In the genomic region with DNA sequence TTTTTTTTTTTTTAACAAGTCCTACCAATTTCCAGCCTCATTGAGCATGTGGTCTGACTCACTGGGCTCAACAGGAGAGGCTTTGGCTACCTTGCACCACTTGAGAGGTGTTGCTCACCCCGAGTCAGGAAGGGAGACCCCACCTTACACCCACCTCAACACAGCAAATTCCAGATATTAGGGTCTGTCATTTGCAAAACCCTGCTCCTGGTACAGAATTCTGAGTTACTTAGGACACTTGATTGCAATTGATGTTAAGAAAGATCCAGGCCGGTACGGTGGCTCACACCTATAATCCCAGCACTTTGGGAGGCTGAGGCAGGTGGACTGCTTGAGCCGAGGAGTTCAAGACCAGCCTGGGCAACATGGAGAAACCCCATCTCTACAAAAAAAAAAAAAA, we compare ENCODE assay signal across 18 cellular contexts. TPM values are rescaled to one million over a fixed set of nuclear protein-coding genes. Genes with fewer than 3 reads are reported as not detected.
DNase-seq lines count a peak whose midpoint lies in the region; ATAC-seq and TF ChIP-seq lines count a peak whose summit lies in the region.
"Had no signal": no experiment of that assay in that cellular context is flagged by ENCODE, and none has a peak within 500 bp of the region (broad histone marks: within the 10 kb centered on the region; RNA-seq: fewer than 3 reads in every experiment).

No MANE protein-coding gene starts in this region.

- peaks cover 49% of the 10 kb centered on the region for H3K36me3 Mint-ChIP-seq in effector memory CD8-positive, alpha-beta T cell (ENCODE audit: insufficient read depth)

- peaks cover 0 to 66% (median 44%) of the 10 kb centered on the region in 9 donors for H3K36me3 ChIP-seq in heart left ventricle
- peaks cover 20% of the 10 kb centered on the region for H3K36me3 ChIP-seq in neutrophil
- peaks cover 0 to 33% (median 18%) of the 10 kb centered on the region in 4 donors for H3K36me3 ChIP-seq in upper lobe of left lung
- peaks cover 30% of the 10 kb centered on the region for H3K36me3 ChIP-seq in suprapubic skin
- peaks cover 3 to 30% (median 12%) of the 10 kb centered on the region in 3 donors for H3K36me3 ChIP-seq in tibial artery
- H3K36me3 ChIP-seq: neural progenitor cell had no signal

- DNase-seq in heart left ventricle (peak in 1 of 5 donors; percentile 7), Right ventricle myocardium superior (no peak), upper lobe of left lung (no peak), suprapubic skin (ENCODE audit: low spot score in 2 of 2) (no peak), tibial artery (no peak)
- no peak for DNase-seq in effector memory CD8-positive, alpha-beta T cell
- DNase-seq in effector CD4-positive, alpha-beta T cell: no peak
- DNase-seq: activated CD8-positive, alpha-beta memory T cell treated with anti-CD3 and anti-CD28 coated beads, Interleukin-2, amount 50 U/mL, for 48 hours; DMS153; GM23248; mesendoderm; SJCRH30; stimulated activated CD4-positive, alpha-beta T cell treated with anti-CD3 and anti-CD28 coated beads, Interleukin-2, amount 100 ng/mL, for 24 hours; T-helper 9 cell had no signal

- H3K27ac ChIP-seq in heart left ventricle (peak overlapping the region in 9 of 12 donors; percentile 55 to 84 (median 69)), neutrophil (peak overlapping the region; percentile 100), upper lobe of left lung (peak overlapping the region; percentile 41 to 75 (median 49)), suprapubic skin (no peak overlapping the region), tibial artery (no peak overlapping the region)
- H3K27ac ChIP-seq: BLaER1, GM23248, neural progenitor cell, SJCRH30 had no signal

- TF ChIP-seq CTCF in heart left ventricle (IDR thresholded peaks at IDR 0.05) (no peak), neutrophil (IDR thresholded peaks at IDR 0.05) (no peak), upper lobe of left lung (IDR thresholded peaks at IDR 0.05) (no peak), suprapubic skin (IDR thresholded peaks at IDR 0.05) (no peak), tibial artery (IDR thresholded peaks at IDR 0.05) (no peak)

- no peak overlapping the region for H3K4me3 Mint-ChIP-seq in effector memory CD8-positive, alpha-beta T cell
- H3K4me3 Mint-ChIP-seq: neural progenitor cell had no signal

- peaks cover 15 to 23% of the 10 kb centered on the region in 2 donors for H3K4me1 Mint-ChIP-seq in effector memory CD8-positive, alpha-beta T cell (ENCODE audit: low read depth in 2 of 2)
- H3K4me1 Mint-ChIP-seq: neural progenitor cell had no signal

- TF ChIP-seq EP300 in upper lobe of left lung (IDR thresholded peaks at IDR 0.05): no peak
- TF ChIP-seq EP300 in suprapubic skin (IDR thresholded peaks at IDR 0.05): no peak

- H3K9me3 Mint-ChIP-seq in effector memory CD8-positive, alpha-beta T cell: no peaks in the 10 kb centered on the region

- TF ChIP-seq POLR2A in heart left ventricle (IDR thresholded peaks at IDR 0.05): no peak
- no peak for TF ChIP-seq POLR2A in upper lobe of left lung (IDR thresholded peaks at IDR 0.05)
- no peak for TF ChIP-seq POLR2A in suprapubic skin (IDR thresholded peaks at IDR 0.05)

- no peaks in the 10 kb centered on the region for H3K27me3 ChIP-seq in heart left ventricle
- no peaks in the 10 kb centered on the region for H3K27me3 ChIP-seq in neutrophil
- no peaks in the 10 kb centered on the region for H3K27me3 ChIP-seq in upper lobe of left lung
- no peaks in the 10 kb centered on the region for H3K27me3 ChIP-seq in suprapubic skin
- H3K27me3 ChIP-seq in tibial artery: no peaks in the 10 kb centered on the region
- H3K27me3 ChIP-seq: BLaER1, neural progenitor cell, right lobe of liver, SJCRH30 had no signal

- WGBS in heart left ventricle, 4 donors: 95 to 100% (median 98%) methylated on average over 4 of the region's 4 CpGs
- WGBS in upper lobe of left lung, 2 donors: 83 to 94% methylated on average over 4 of the region's 4 CpGs
- WGBS in suprapubic skin: 86% methylated on average over 4 of the region's 4 CpGs

- H3K27ac Mint-ChIP-seq in effector memory CD8-positive, alpha-beta T cell: peak overlapping the region; percentile 60 to 87
- H3K27ac Mint-ChIP-seq: neural progenitor cell had no signal

- ATAC-seq in heart left ventricle (no peak), Right ventricle myocardium superior (ENCODE audit: poor library complexity) (no peak), upper lobe of left lung (ENCODE audit: low FRiP score in 2 of 2) (peak in 1 of 2 donors; percentile 9)
- ATAC-seq in effector memory CD8-positive, alpha-beta T cell (replicated peaks): no peak

- H3K4me3 ChIP-seq in heart left ventricle (no peak overlapping the region), neutrophil (ENCODE audit: low read depth in 1 of 2, low read length in 1 of 2) (peak overlapping the region; percentile 39 to 56), upper lobe of left lung (no peak overlapping the region), suprapubic skin (no peak overlapping the region), tibial artery (no peak overlapping the region)
- H3K4me3 ChIP-seq: BLaER1, GM23248, neural progenitor cell, right lobe of liver, SJCRH30 had no signal

- intact Hi-C loops in heart left ventricle (cut with DNase I) (no loop called here), Right ventricle myocardium superior (cut with DNase I) (no loop called here), tibial artery (cut with DNase I; ENCODE audit: low total_unique reads) (no loop called here)

- H3K9me3 ChIP-seq in heart left ventricle (no peaks in the 10 kb centered on the region), neutrophil (no peaks in the 10 kb centered on the region), upper lobe of left lung (no peaks in the 10 kb centered on the region), suprapubic skin (no peaks in the 10 kb centered on the region), tibial artery (no peaks in the 10 kb centered on the region)
- H3K9me3 ChIP-seq: right lobe of liver, SJCRH30 had no signal

- no peaks in the 10 kb centered on the region for H3K27me3 Mint-ChIP-seq in effector memory CD8-positive, alpha-beta T cell

- H3K4me1 ChIP-seq in heart left ventricle (peaks cover 0 to 50% (median 30%) of the 10 kb centered on the region in 12 donors), neutrophil (ENCODE audit: control insufficient read depth in 1 of 2, insufficient read depth in 1 of 2, low read depth in 1 of 2, low read length in 1 of 2) (peaks cover 72 to 75% of the 10 kb centered on the region in 2 experiments), upper lobe of left lung (peaks cover 6 to 45% (median 23%) of the 10 kb centered on the region in 4 donors), suprapubic skin (peaks cover 21% of the 10 kb centered on the region), tibial artery (peaks cover 0 to 8% (median 0%) of the 10 kb centered on the region in 4 donors)
- H3K4me1 ChIP-seq: neural progenitor cell, SJCRH30 had no signal

RNA-seq across cellular contexts. Expression of a gene that starts 14.1 kb away (rescaled TPM):
- 100 to 1,000 TPM; 120 to 234 (median 184) TPM for total RNA-seq in heart left ventricle
- 100 to 1,000 TPM in 1 of 2 donors, 10 to 100 TPM in 1; 53.7 to 128 TPM for polyA plus RNA-seq in heart left ventricle
- total RNA-seq in Right ventricle myocardium superior: 240 TPM
- 100 to 1,000 TPM in 2 of 6 donors, 10 to 100 TPM in 4; 54.7 to 141 (median 80.3) TPM for total RNA-seq in upper lobe of left lung
- 10 to 100 TPM; 54.0 to 94.9 (median 69.3) TPM for total RNA-seq in suprapubic skin

Comparison
In these comparisons a context has a peak if more than half of its experiments do, and no peak if none do; other contexts are left out.
1. H3K27ac ChIP-seq: peak in heart left ventricle (9 of 12), neutrophil (single experiment) and upper lobe of left lung (4 of 4); none in suprapubic skin (single experiment) and tibial artery (0 of 2).
2. H3K4me3 ChIP-seq: peak in neutrophil (2 of 2); none in heart left ventricle (0 of 12), upper lobe of left lung (0 of 4), suprapubic skin (single experiment) and tibial artery (0 of 2).